1 cellular context compared by ENCODE assay signal in genomic region chr14:22464422-22465142, GRCh38.
TF ChIP-seq lines count a peak whose summit lies in the region.

No MANE protein-coding gene starts in this region.

TF ChIP-seq in GM23338, 12 proteins besides CTCF, POLR2A, EP300 and RAD21 (continued from another document):
- no peak for TF ChIP-seq REST (IDR thresholded peaks at IDR 0.05; ENCODE audit: unreplicated experiment)
- no peak for TF ChIP-seq ZNF331 (CRISPR knock-in tag; IDR thresholded peaks at IDR 0.05; ENCODE audit: low read depth)
- TF ChIP-seq POLR2AphosphoS5 (IDR thresholded peaks at IDR 0.05; ENCODE audit: low read depth) = no peak
- no peak for TF ChIP-seq NANOG (IDR thresholded peaks at IDR 0.05; ENCODE audit: borderline replicate concordance)
